ENCODE assay signal across 8 cellular contexts in the genomic region with DNA sequence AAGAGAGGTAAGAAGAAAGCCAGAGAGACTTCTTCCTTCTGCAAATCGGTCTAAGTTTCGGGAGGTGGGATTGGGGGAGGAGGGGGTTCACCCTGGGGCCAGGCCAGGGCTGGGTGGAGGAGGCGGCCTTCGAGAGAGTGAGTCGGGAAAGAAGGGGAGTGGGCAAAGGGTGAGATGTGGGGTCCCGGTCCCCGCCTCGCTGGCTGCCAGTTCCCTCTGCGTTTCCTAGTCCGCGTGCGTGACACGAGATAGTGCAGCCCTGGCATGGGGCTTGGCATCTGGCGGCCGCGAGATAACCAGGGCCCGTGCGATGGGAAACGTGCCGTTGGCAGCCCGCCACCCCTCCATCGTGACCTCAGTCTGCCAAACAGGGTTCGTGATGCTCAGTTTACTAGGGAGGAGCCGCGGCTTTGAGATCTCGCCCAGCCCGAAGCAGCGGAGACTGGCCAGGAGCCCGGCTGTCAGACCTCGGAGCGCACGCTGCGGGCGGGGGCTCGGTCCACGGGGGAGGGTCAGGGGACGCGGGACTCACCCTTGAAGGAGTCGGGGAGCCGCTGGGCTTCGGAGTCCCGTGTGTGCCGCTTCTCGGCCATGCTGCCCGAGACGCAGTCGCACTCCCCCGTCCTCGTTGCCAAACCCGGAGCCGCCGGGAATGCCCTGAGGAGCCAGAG. TPM values are rescaled to one million over a fixed set of nuclear protein-coding genes. Genes with fewer than 3 reads are reported as not detected.
DNase-seq lines count a peak whose midpoint lies in the region; ATAC-seq and TF ChIP-seq lines count a peak whose summit lies in the region.

A gene with protein sequence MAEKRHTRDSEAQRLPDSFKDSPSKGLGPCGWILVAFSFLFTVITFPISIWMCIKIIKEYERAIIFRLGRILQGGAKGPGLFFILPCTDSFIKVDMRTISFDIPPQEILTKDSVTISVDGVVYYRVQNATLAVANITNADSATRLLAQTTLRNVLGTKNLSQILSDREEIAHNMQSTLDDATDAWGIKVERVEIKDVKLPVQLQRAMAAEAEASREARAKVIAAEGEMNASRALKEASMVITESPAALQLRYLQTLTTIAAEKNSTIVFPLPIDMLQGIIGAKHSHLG (minus strand): TSS at position 656 of the 671 bp plus-strand sequence. CDS start 63 bp downstream, at position 593.

- no peaks in the 10 kb centered on the region for H3K27me3 Mint-ChIP-seq in activated naive CD8-positive, alpha-beta T cell

- H3K9me3 ChIP-seq in OCI-LY3 (ENCODE audit: insufficient read depth, low read length) (no peaks in the 10 kb centered on the region), cardiac muscle cell (ENCODE audit: low read depth) (no peaks in the 10 kb centered on the region)

- H3K4me2 ChIP-seq in OCI-LY3 (ENCODE audit: low read length): peak within 1 kb of the TSS; percentile 88

- H3K36me3 ChIP-seq in OCI-LY3 (replicated peaks; ENCODE audit: low read depth, low read length): no peaks in the 10 kb centered on the region
- no peaks in the 10 kb centered on the region for H3K36me3 ChIP-seq in cardiac muscle cell

- H3K27ac Mint-ChIP-seq in activated naive CD8-positive, alpha-beta T cell: peak within 1 kb of the TSS; percentile 98

- ATAC-seq in GM18511 (IDR thresholded peaks at IDR 0.05; ENCODE audit: unreplicated experiment) (peak; percentile 72), HG02973 (IDR thresholded peaks at IDR 0.05; ENCODE audit: unreplicated experiment) (peak; percentile 42)

- peaks cover 3% of the 10 kb centered on the region for H3K9me3 Mint-ChIP-seq in activated naive CD8-positive, alpha-beta T cell (ENCODE audit: low read depth)

- H3K36me3 Mint-ChIP-seq in activated naive CD8-positive, alpha-beta T cell: peaks cover 6% of the 10 kb centered on the region

- peak within 1 kb of the TSS; percentile 75 for H2AFZ ChIP-seq in OCI-LY3 (ENCODE audit: low read depth, low read length)

- no peaks in the 10 kb centered on the region for H4K20me1 ChIP-seq in OCI-LY3 (ENCODE audit: insufficient read depth, low read length)

- H3K79me2 ChIP-seq in OCI-LY3 (ENCODE audit: low read length): no peaks in the 10 kb centered on the region

- H3K4me1 Mint-ChIP-seq in activated naive CD8-positive, alpha-beta T cell (ENCODE audit: low read depth): peaks cover 30% of the 10 kb centered on the region

- H3K4me3 ChIP-seq in OCI-LY3 (ENCODE audit: low read length) (peak within 1 kb of the TSS; percentile 88), cardiac muscle cell (peak within 1 kb of the TSS; percentile 49)

- H3K4me3 Mint-ChIP-seq in activated naive CD8-positive, alpha-beta T cell: peak within 1 kb of the TSS; percentile 90

- no peak for TF ChIP-seq CTCF in OCI-LY3 (IDR thresholded peaks at IDR 0.05; ENCODE audit: low read depth, low read length)
- TF ChIP-seq CTCF in cardiac muscle cell (IDR thresholded peaks at IDR 0.05; ENCODE audit: low read depth, low read length): no peak

- in situ Hi-C loops in ACHN (cut with HindIII; ENCODE audit: low pct_ligation_motif_present, low pct_unique_long_range_greater_than_20kb, low sequenced_read_pairs): no loop called here

- H3K27me3 ChIP-seq in OCI-LY3 (ENCODE audit: low read depth, low read length) (no peaks in the 10 kb centered on the region; the same call in 1 of the 2 replicates), cardiac muscle cell (no peaks in the 10 kb centered on the region)

- H3K27ac ChIP-seq in OCI-LY3 (ENCODE audit: low read length) (no peak within 1 kb of the TSS), cardiac muscle cell (no peak within 1 kb of the TSS)

- H3K4me1 ChIP-seq in OCI-LY3 (ENCODE audit: low read length): no peaks in the 10 kb centered on the region; the same call in 1 of the 2 replicates
- peaks cover 10% of the 10 kb centered on the region for H3K4me1 ChIP-seq in cardiac muscle cell (ENCODE audit: low read depth)

- DNase-seq in ACHN: peak; percentile 56
- peak in 1 of 2 donors; percentile 94 for DNase-seq in cardiac muscle cell (ENCODE audit: low read depth in 1 of 2, low spot score in 1 of 2)
- DNase-seq in pulmonary artery endothelial cell (ENCODE audit: low read depth, low spot score): peak; percentile 59
- DNase-seq in cerebellar cortex (ENCODE audit: low spot score): no peak

- peak within 1 kb of the TSS; percentile 58; the same call in 1 of the 2 replicates for H3K9ac ChIP-seq in OCI-LY3 (ENCODE audit: low read length)

RNA-seq across cellular contexts. Expression of the gene that starts here (rescaled TPM):
- total RNA-seq in cardiac muscle cell: 11.2 and 13.6 TPM in 2 replicates
- 11.7 and 19.5 TPM in 2 replicates for polyA plus RNA-seq in cardiac muscle cell
- total RNA-seq in pulmonary artery endothelial cell: 196 and 284 TPM in 2 replicates

Comparison
In these comparisons a context has a peak if more than half of its experiments do, and no peak if none do; other contexts are left out.
1. RNA of the gene that starts here (total RNA-seq): 196 to 284 TPM in pulmonary artery endothelial cell; 11.2 to 13.6 TPM in cardiac muscle cell; every median in the first group is over 10 times any median in the second.